In genomic region chr2:27378096-27378808, GRCh38 we compare ENCODE assay signal across 9 cellular contexts. TPM values are rescaled to one million over a fixed set of nuclear protein-coding genes. Genes with fewer than 3 reads are reported as not detected.
DNase-seq lines count a peak whose midpoint lies in the region; ATAC-seq and TF ChIP-seq lines count a peak whose summit lies in the region.
"Had no signal": no experiment of that assay in that cellular context is flagged by ENCODE, and none has a peak within 500 bp of the region (broad histone marks: within the 10 kb centered on the region; RNA-seq: fewer than 3 reads in every experiment).

No MANE protein-coding gene starts in this region.

- TF ChIP-seq CTCF in heart right ventricle (IDR thresholded peaks at IDR 0.05) (peak in 5 of 9 donors; percentile 14 to 29 (median 23)), right atrium auricular region (IDR thresholded peaks at IDR 0.05) (no peak), fibroblast of villous mesenchyme (IDR thresholded peaks at IDR 0.05; ENCODE audit: insufficient read depth, low read depth, low read length) (peak; percentile 27)

- H3K9me3 ChIP-seq in heart right ventricle (no peaks in the 10 kb centered on the region), right atrium auricular region (no peaks in the 10 kb centered on the region)
- H3K9me3 ChIP-seq: left lung had no signal

- no peak overlapping the region for H3K4me3 ChIP-seq in heart right ventricle
- H3K4me3 ChIP-seq in right atrium auricular region, result no peak overlapping the region
- no peak overlapping the region for H3K4me3 ChIP-seq in fibroblast of villous mesenchyme (ENCODE audit: low read depth, low read length)

- H3K27me3 ChIP-seq in heart right ventricle (no peaks in the 10 kb centered on the region), right atrium auricular region (no peaks in the 10 kb centered on the region)
- H3K27me3 ChIP-seq: left lung had no signal

- H3K27ac ChIP-seq in heart right ventricle (peak overlapping the region in 1 of 10 donors; percentile 26), right atrium auricular region (no peak overlapping the region)

- intact Hi-C loops in heart right ventricle (cut with DNase I), result loop anchor here in 1 of 10 donors (10.0 kb wide), 1 partner anchor 603 kb away; no protein-coding TSS in a partner anchor

- H3K36me3 ChIP-seq in heart right ventricle, result peaks cover 0 to 79% (median 53%) of the 10 kb centered on the region in 9 donors
- peaks cover 58% of the 10 kb centered on the region for H3K36me3 ChIP-seq in right atrium auricular region

- peak in 2 of 8 donors; percentile 0 to 1 for ATAC-seq in heart right ventricle
- ATAC-seq: left lung had no signal

- no peak for DNase-seq in heart right ventricle
- DNase-seq in right atrium auricular region (ENCODE audit: low spot score), result no peak
- peak; percentile 35 for DNase-seq in RKO (ENCODE audit: low spot score)
- DNase-seq in fibroblast of villous mesenchyme (ENCODE audit: low read depth), result no peak
- DNase-seq in stromal cell of bone marrow (ENCODE audit: low read depth), result peak; percentile 5
- no peak for DNase-seq in activated CD4-positive, alpha-beta T cell treated with anti-CD3 and anti-CD28 coated beads for 48 hours
- DNase-seq in activated naive CD4-positive, alpha-beta T cell treated with Interleukin-2 at 50 U/mL for 16 hours, result no peak
- no peak for DNase-seq in AG08395 (ENCODE audit: low spot score)

- H3K4me1 ChIP-seq in heart right ventricle (peaks cover 5 to 33% (median 17%) of the 10 kb centered on the region in 9 donors), right atrium auricular region (peaks cover 0 to 37% of the 10 kb centered on the region in 2 donors)

- 82 to 83% methylated on average over 29 of the region's 29 CpGs for WGBS in heart right ventricle, 2 donors

RNA-seq across cellular contexts. Expression of gene ZNF513, which starts 2.3 kb away (rescaled TPM):
- total RNA-seq in heart right ventricle (10 to 100 TPM in 1 of 10 donors, 1 to 10 TPM in 9; 4.5 to 11.5 (median 6.8) TPM), right atrium auricular region (1 to 10 TPM; 4.7 to 6.2 TPM), fibroblast of villous mesenchyme (11.7 and 11.9 TPM in 2 replicates)
- 10 to 100 TPM; 12.6 to 15.4 TPM for polyA plus RNA-seq in heart right ventricle

RNA-seq across cellular contexts. Expression of gene SNX17, which starts 7.8 kb away (rescaled TPM):
- total RNA-seq in heart right ventricle (10 to 100 TPM; 54.5 to 82.5 (median 68.8) TPM), right atrium auricular region (10 to 100 TPM; 66.0 to 69.3 TPM), fibroblast of villous mesenchyme (166 and 169 TPM in 2 replicates)
- 10 to 100 TPM; 32.4 to 79.8 TPM for polyA plus RNA-seq in heart right ventricle

RNA-seq across cellular contexts. Expression of gene EIF2B4, which starts 8.1 kb away (rescaled TPM):
- total RNA-seq in heart right ventricle (10 to 100 TPM; 26.4 to 47.9 (median 34.7) TPM), right atrium auricular region (10 to 100 TPM; 27.1 to 36.3 TPM), fibroblast of villous mesenchyme (28.9 and 29.3 TPM in 2 replicates)
- 10 to 100 TPM; 60.4 to 70.7 TPM for polyA plus RNA-seq in heart right ventricle

RNA-seq across cellular contexts. Expression of gene GTF3C2, which starts 21.7 kb away (rescaled TPM):
- total RNA-seq in heart right ventricle (10 to 100 TPM; 21.8 to 30.3 (median 23.6) TPM), right atrium auricular region (10 to 100 TPM; 19.1 to 19.7 TPM), fibroblast of villous mesenchyme (30.9 and 36.7 TPM in 2 replicates)
- 10 to 100 TPM; 17.6 to 29.8 TPM for polyA plus RNA-seq in heart right ventricle

RNA-seq across cellular contexts. Expression of gene PPM1G, which starts 31.1 kb away (rescaled TPM):
- total RNA-seq in heart right ventricle, result 10 to 100 TPM; 28.4 to 46.1 (median 33.0) TPM
- polyA plus RNA-seq in heart right ventricle, result 10 to 100 TPM; 34.7 to 72.6 TPM
- 10 to 100 TPM; 37.7 to 42.4 TPM for total RNA-seq in right atrium auricular region
- 60.6 and 63.9 TPM in 2 replicates for total RNA-seq in fibroblast of villous mesenchyme

Comparison
In these comparisons a context has a peak if more than half of its experiments do, and no peak if none do; other contexts are left out.
1. CTCF ChIP-seq: peak in heart right ventricle (5 of 9) and fibroblast of villous mesenchyme (single experiment); none in right atrium auricular region (0 of 2).
2. DNase-seq: peak in RKO (single experiment) and stromal cell of bone marrow (single experiment); none in heart right ventricle (0 of 2), right atrium auricular region (single experiment), fibroblast of villous mesenchyme (single experiment), activated CD4-positive, alpha-beta T cell treated with anti-CD3 and anti-CD28 coated beads for 48 hours (single experiment), activated naive CD4-positive, alpha-beta T cell treated with Interleukin-2 at 50 U/mL for 16 hours (single experiment) and AG08395 (single experiment).